In the genomic region with DNA sequence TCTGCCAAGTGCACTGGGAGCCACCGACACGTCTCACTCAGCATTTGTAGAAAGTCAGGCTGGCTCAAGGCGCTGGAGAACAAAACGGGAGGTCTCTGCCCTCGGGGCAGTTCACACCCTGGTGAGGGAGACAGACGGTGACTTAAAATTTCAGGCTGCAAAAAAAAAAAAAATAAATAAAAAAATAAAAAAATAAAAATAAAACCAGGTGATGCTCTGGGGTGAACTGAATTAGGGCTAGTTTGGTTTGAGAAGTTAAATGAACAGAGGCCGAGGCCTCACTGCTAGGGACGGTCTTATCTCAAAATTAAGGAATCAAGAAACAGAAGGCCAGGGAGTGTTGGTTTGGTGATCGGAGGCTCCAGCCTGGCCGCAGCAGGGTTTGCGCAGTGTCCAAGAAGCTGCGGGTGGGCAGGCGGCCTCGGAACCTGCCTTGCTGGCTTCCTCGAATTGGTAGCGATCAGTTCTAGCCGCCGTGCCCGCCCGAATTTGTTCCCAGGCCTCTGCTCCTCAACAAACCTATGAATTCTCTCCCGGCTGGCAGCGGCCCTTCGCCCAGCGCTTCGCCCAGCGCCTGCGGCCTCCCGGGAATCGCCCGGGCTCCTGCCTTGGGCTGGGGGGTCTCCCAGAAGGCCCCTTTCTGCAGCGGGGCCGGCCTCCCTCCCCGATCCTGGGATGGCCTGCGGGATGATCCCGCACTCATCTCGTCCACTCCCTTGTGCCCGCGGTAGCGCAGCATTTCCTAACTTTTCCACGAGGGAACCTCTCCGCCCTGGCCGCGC, we compare ENCODE assay signal across 1 cellular context.
TF ChIP-seq lines count a peak whose summit lies in the region.

No MANE protein-coding gene starts in this region.

TF ChIP-seq in neural cell, 6 proteins besides CTCF, POLR2A, EP300 and RAD21 (continued from another document):
- no peak for TF ChIP-seq POLR2AphosphoS5 (IDR thresholded peaks at IDR 0.05)
- TF ChIP-seq TAF1 (IDR thresholded peaks at IDR 0.05; ENCODE audit: low read depth) = no peak
- TF ChIP-seq EZH2 (IDR thresholded peaks at IDR 0.05; ENCODE audit: borderline replicate concordance, insufficient read depth, low read length, poor library complexity, severe bottlenecking) = peak; percentile 56
